25 cellular contexts compared by ENCODE assay signal in genomic region chr20:59438201-59438600, GRCh38.
"Had no signal": no experiment of that assay in that cellular context is flagged by ENCODE, and none has a peak within 500 bp of the region (broad histone marks: within the 10 kb centered on the region; RNA-seq: fewer than 3 reads in every experiment).

No MANE protein-coding gene starts in this region.

- H3K27me3 ChIP-seq: pancreas, testis, uterus had no signal

- H3K4me1 ChIP-seq: foreskin keratinocyte, heart left ventricle, pancreas, prostate gland, transverse colon, uterus had no signal

- H3K27ac ChIP-seq: foreskin keratinocyte, heart left ventricle, pancreas, prostate gland, skin epidermis, testis, transverse colon, uterus had no signal

- ATAC-seq: activated CD4-positive, alpha-beta T cell treated with anti-CD3 and anti-CD28 coated beads for 36 hours; activated CD8-positive, alpha-beta memory T cell treated with anti-CD3 and anti-CD28 coated beads, Interleukin-2, amount 10 ng/mL, durations not matched to agents 7 days and 5 days; activated CD8-positive, alpha-beta T cell treated with anti-CD3 and anti-CD28 coated beads, Interleukin-2, amount 10 ng/mL, durations not matched to agents 7 days and 5 days; activated naive CD4-positive, alpha-beta T cell treated with anti-CD3 and anti-CD28 coated beads, Interleukin-2, amount 50 U/mL, for 72 hours; esophagus mucosa; foreskin keratinocyte; heart left ventricle; left ventricle myocardium superior; pancreas; sciatic nerve; stimulated activated naive CD8-positive, alpha-beta T cell treated with anti-CD3 and anti-CD28 coated beads, Interleukin-15, Interleukin-2, amounts not matched to agents 100 U/mL and 50 U/mL, for 24 hours had no signal

- H3K4me3 ChIP-seq: heart left ventricle, pancreas, prostate gland, skin epidermis, testis, transverse colon, uterus had no signal

- H3K9me3 ChIP-seq: heart left ventricle, pancreas, prostate gland, testis, transverse colon, uterus had no signal

- DNase-seq: activated CD4-positive, alpha-beta T cell treated with anti-CD3 and anti-CD28 coated beads for 36 hours; activated CD4-positive, CD25-positive, alpha-beta regulatory T cell; activated CD8-positive, alpha-beta memory T cell treated with anti-CD3 and anti-CD28 coated beads, Interleukin-2, amount 10 ng/mL, durations not matched to agents 7 days and 5 days; activated CD8-positive, alpha-beta T cell treated with anti-CD3 and anti-CD28 coated beads, Interleukin-2, amount 10 ng/mL, durations not matched to agents 7 days and 5 days; activated naive CD4-positive, alpha-beta T cell; activated T-cell treated with anti-CD3 and anti-CD28 coated beads, Interleukin-2, amount 50 U/mL, for 48 hours; endodermal cell; foreskin keratinocyte; heart left ventricle; left ventricle myocardium superior; nephron progenitor cell; nucleus accumbens; pancreas; retina; stimulated activated CD4-positive, alpha-beta T cell treated with anti-CD3 and anti-CD28 coated beads, Interleukin-12 subunit alpha, Interleukin-12 subunit beta, amount 100 ng/mL, for 4 hours; stimulated activated CD4-positive, alpha-beta T cell treated with anti-CD3 and anti-CD28 coated beads, Interleukin-4, amount 100 ng/mL, for 1 hour; stimulated activated naive CD8-positive, alpha-beta T cell treated with anti-CD3 and anti-CD28 coated beads, Interleukin-15, Interleukin-2, amounts not matched to agents 100 U/mL and 50 U/mL, for 24 hours; testis; transverse colon; uterus had no signal

- H3K36me3 ChIP-seq: heart left ventricle, pancreas, prostate gland, transverse colon, uterus had no signal
